8 cellular contexts compared by ENCODE assay signal in genomic region chr3:42159706-42160472, GRCh38.
DNase-seq lines count a peak whose midpoint lies in the region; ATAC-seq and TF ChIP-seq lines count a peak whose summit lies in the region.

No MANE protein-coding gene starts in this region.

- H3K27ac ChIP-seq in coronary artery (peak overlapping the region in 1 of 2 donors; percentile 51), transverse colon (peak overlapping the region; percentile 72 to 84 (median 79))

- peak overlapping the region; percentile 11 for H3K4me3 Mint-ChIP-seq in memory B cell

- peak; percentile 90 for TF ChIP-seq POLR2A in transverse colon (IDR thresholded peaks at IDR 0.05)

- H3K4me1 Mint-ChIP-seq in memory B cell: peaks cover 42% of the 10 kb centered on the region

- DNase-seq in activated gamma-delta T cell treated with Interleukin-2 at 50 U/mL for 16 hours (peak; percentile 33), activated gamma-delta T cell (lab: John Stamatoyannopoulos, UW) (no peak), coronary artery (ENCODE audit: low spot score) (no peak), memory B cell (ENCODE audit: low spot score in 2 of 2) (peak in 1 of 2 donors; percentile 11), transverse colon (peak; percentile 87), GDM1 (lab: John Stamatoyannopoulos, UW) (no peak)

- no peaks in the 10 kb centered on the region for H3K36me3 ChIP-seq in transverse colon

- peaks cover 3% of the 10 kb centered on the region for H3K36me3 Mint-ChIP-seq in memory B cell

- H3K27ac Mint-ChIP-seq in memory B cell: peak overlapping the region; percentile 48

- no peaks in the 10 kb centered on the region for H3K27me3 Mint-ChIP-seq in memory B cell

- ATAC-seq in HG03135 (IDR thresholded peaks at IDR 0.05; ENCODE audit: unreplicated experiment) (peak; percentile 87), SK-N-SH treated with all-trans-retinoic acid at 6 μM for 48 hours (peak; percentile 78), memory B cell (ENCODE audit: low read depth) (peak; percentile 92)

- no peaks in the 10 kb centered on the region for H3K9me3 ChIP-seq in transverse colon

- H3K4me1 ChIP-seq in transverse colon: peaks cover 14 to 50% (median 30%) of the 10 kb centered on the region in 4 donors

- H3K4me3 ChIP-seq in coronary artery (peak overlapping the region; percentile 44), transverse colon (peak overlapping the region in 3 of 4 donors; percentile 0 to 44 (median 20))

- no peaks in the 10 kb centered on the region for H3K9me3 Mint-ChIP-seq in memory B cell

- TF ChIP-seq CTCF in coronary artery (IDR thresholded peaks at IDR 0.05): no peak
- TF ChIP-seq CTCF in transverse colon (IDR thresholded peaks at IDR 0.05): no peak

- H3K27me3 ChIP-seq in transverse colon: no peaks in the 10 kb centered on the region

- in situ Hi-C loops in transverse colon (cut with MboI; ENCODE audit: low pct_ligation_motif_present in 1 of 4, low pct_unique_long_range_greater_than_20kb in 1 of 4, low sequenced_read_pairs in 3 of 4): no loop called here

- WGBS in transverse colon (ENCODE audit: low coverage in 1 of 2), 2 donors: 28 to 83% methylated on average over 2 to 16 of the region's 16 CpGs

- no peak for TF ChIP-seq EP300 in transverse colon (IDR thresholded peaks at IDR 0.05; ENCODE audit: low read depth)

- intact Hi-C loops in transverse colon (cut with DNase I; ENCODE audit: low total_unique reads): no loop called here

TF ChIP-seq in SK-N-SH treated with all-trans-retinoic acid at 6 μM for 48 hours, 23 proteins besides CTCF, POLR2A, EP300 and RAD21:
- TF ChIP-seq TCF4 (CRISPR knock-in tag; IDR thresholded peaks at IDR 0.05; ENCODE audit: borderline replicate concordance) (no peak), BACH2 (CRISPR knock-in tag; IDR thresholded peaks at IDR 0.05; ENCODE audit: borderline replicate concordance) (no peak), RARB (CRISPR knock-in tag; IDR thresholded peaks at IDR 0.05) (no peak), ZNF8 (CRISPR knock-in tag; IDR thresholded peaks at IDR 0.05) (no peak), TOX (CRISPR knock-in tag; IDR thresholded peaks at IDR 0.05; ENCODE audit: borderline replicate concordance) (no peak), OSR1 (CRISPR knock-in tag; IDR thresholded peaks at IDR 0.05) (no peak), SNAI2 (CRISPR knock-in tag; IDR thresholded peaks at IDR 0.05) (no peak), ISL1 (CRISPR knock-in tag; IDR thresholded peaks at IDR 0.05) (no peak), CREB5 (CRISPR knock-in tag; IDR thresholded peaks at IDR 0.05; ENCODE audit: low read depth) (no peak), ESRRG (CRISPR knock-in tag; IDR thresholded peaks at IDR 0.05) (no peak), ZNF565 (CRISPR knock-in tag; conservative IDR thresholded peaks at IDR 0.05; ENCODE audit: low read depth) (no peak), POU6F1 (CRISPR knock-in tag; IDR thresholded peaks at IDR 0.05; ENCODE audit: borderline replicate concordance, low read depth) (no peak), ARNTL (CRISPR knock-in tag; IDR thresholded peaks at IDR 0.05; ENCODE audit: borderline replicate concordance, low read depth) (no peak), ZC3H10 (CRISPR knock-in tag; IDR thresholded peaks at IDR 0.05) (no peak), ZNF70 (CRISPR knock-in tag; IDR thresholded peaks at IDR 0.05) (no peak)

Comparison
In these comparisons a context has a peak if more than half of its experiments do, and no peak if none do; other contexts are left out.
1. DNase-seq: peak in activated gamma-delta T cell treated with Interleukin-2 at 50 U/mL for 16 hours (single experiment) and transverse colon (single experiment); none in activated gamma-delta T cell (single experiment), coronary artery (single experiment) and GDM1 (single experiment).
2. Peak in every context shown above with its lines, with median percentiles within 50 percentile points of each other: ATAC-seq.